Comparison of ENCODE assay signal across 8 cellular contexts in genomic region chr14:91416744-91417133, GRCh38. TPM values are rescaled to one million over a fixed set of nuclear protein-coding genes. Genes with fewer than 3 reads are reported as not detected.
DNase-seq lines count a peak whose midpoint lies in the region; ATAC-seq and TF ChIP-seq lines count a peak whose summit lies in the region.

No MANE protein-coding gene starts in this region.

- POLR2A ChIA-PET in PC-3 (lab: Charles Lee; ENCODE audit: unreplicated experiment): no interaction called here

- no TSS peak for BruUV-seq in PC-3 (replicated peaks; lab: Mats Ljungman, UMichigan)

- peak; percentile 28 for DNase-seq in PC-3
- peak; percentile 39 to 47 for DNase-seq in erythroblast (lab: John Stamatoyannopoulos, UW)
- DNase-seq in ovary: no peak
- no peak for DNase-seq in NCI-H1930 (lab: John Stamatoyannopoulos, UW)

- TF ChIP-seq CTCF in GM12875 (IDR thresholded peaks at IDR 0.05; ENCODE audit: borderline replicate concordance, insufficient read depth, low read depth, low read length) (no peak), PC-3 (conservative IDR thresholded peaks at IDR 0.05; ENCODE audit: low read depth, low read length) (no peak), ovary (IDR thresholded peaks at IDR 0.05) (no peak)

- H3K9me3 ChIP-seq in PC-3 (ENCODE audit: low read length) (no peaks in the 10 kb centered on the region), ovary (no peaks in the 10 kb centered on the region)

- H2AFZ ChIP-seq in PC-3 (ENCODE audit: low read length): peak overlapping the region; percentile 72

- CTCF ChIA-PET in PC-3 (lab: Charles Lee): interaction anchor here (0.6 kb wide), 1 partner anchor 39 kb away, joined by 3 read pairs; no protein-coding TSS in a partner anchor

- peak overlapping the region; percentile 42 for H3K27ac ChIP-seq in PC-3 (ENCODE audit: low read length)
- H3K27ac ChIP-seq in ovary: no peak overlapping the region

- H3K27me3 ChIP-seq in PC-3 (ENCODE audit: low read length) (no peaks in the 10 kb centered on the region), ovary (no peaks in the 10 kb centered on the region)

- H3K9ac ChIP-seq in PC-3 (ENCODE audit: low read length): peak overlapping the region; percentile 61

- TF ChIP-seq EP300 in ovary (IDR thresholded peaks at IDR 0.05): no peak

- intact Hi-C loops in PC-3 (cut with micrococcal nuclease) (loop anchor here (1.0 kb wide), 1 partner anchor 38 kb away; no protein-coding TSS in a partner anchor), ovary (cut with DNase I) (loop anchor here in 3 of 4 donors (5.0 to 10.0 kb wide), 2 partner anchors 89 to 92 kb away; no protein-coding TSS in a partner anchor)

- H3K4me2 ChIP-seq in PC-3 (ENCODE audit: low read length): peak overlapping the region; percentile 87

- ATAC-seq in PC-3: peak; percentile 6
- ATAC-seq in GM19397 (IDR thresholded peaks at IDR 0.05; ENCODE audit: unreplicated experiment): no peak
- no peak for ATAC-seq in GM21576 (IDR thresholded peaks at IDR 0.05; ENCODE audit: unreplicated experiment)
- no peak for ATAC-seq in HG03025 (IDR thresholded peaks at IDR 0.05; ENCODE audit: low FRiP score, unreplicated experiment)

- no peaks in the 10 kb centered on the region for H3K9me2 ChIP-seq in PC-3 (replicated peaks; ENCODE audit: low read length)

- H3K79me2 ChIP-seq in PC-3 (ENCODE audit: low read length): peaks cover 51% of the 10 kb centered on the region

- H3F3A ChIP-seq in PC-3 (ENCODE audit: low read length, unreplicated experiment): no peaks in the 10 kb centered on the region

- TF ChIP-seq POLR2A in erythroblast (IDR thresholded peaks at IDR 0.05; ENCODE audit: low read length): no peak
- TF ChIP-seq POLR2A in ovary (IDR thresholded peaks at IDR 0.05): no peak

- H3K4me1 ChIP-seq in PC-3 (ENCODE audit: insufficient read depth, low read length) (peaks cover 17% of the 10 kb centered on the region), ovary (ENCODE audit: insufficient read depth) (peaks cover 5% of the 10 kb centered on the region)

- 24 to 37% (median 37%) methylated on average over 19 to 20 of the region's 20 CpGs for WGBS in ovary, 3 donors

- H3K4me3 ChIP-seq in GM12875 (ENCODE audit: low read depth, low read length) (peak overlapping the region; percentile 93), PC-3 (ENCODE audit: low read length) (peak overlapping the region; percentile 85), ovary (peak overlapping the region; percentile 44)

- H4K20me1 ChIP-seq in PC-3 (ENCODE audit: low read length): no peaks in the 10 kb centered on the region

- H3K36me3 ChIP-seq in PC-3 (ENCODE audit: low read depth, low read length) (0 out of 2 replicates have a peak, but pooled peaks cover 4% of the 10 kb centered on the region), ovary (no peaks in the 10 kb centered on the region)

RNA-seq across cellular contexts. Expression of gene CCDC88C, which starts 0.9 kb away (rescaled TPM):
- 19.7 and 27.4 TPM in 2 replicates for total RNA-seq in PC-3 (2014; rRNA removed)
- 10 to 100 TPM in 1 of 7 donors, 1 to 10 TPM in 6; 2.0 to 17.7 (median 5.1) TPM for total RNA-seq in ovary
- polyA plus RNA-seq in ovary: 1 to 10 TPM; 2.3 to 3.1 TPM

Comparison
In these comparisons a context has a peak if more than half of its experiments do, and no peak if none do; other contexts are left out.
1. DNase-seq: peak in PC-3 (single experiment) and erythroblast (2 of 2); none in ovary (0 of 5) and NCI-H1930 (0 of 2).
2. Peak in every context shown above with its lines, with median percentiles within 50 percentile points of each other: H3K4me3 ChIP-seq.